In the genomic region with DNA sequence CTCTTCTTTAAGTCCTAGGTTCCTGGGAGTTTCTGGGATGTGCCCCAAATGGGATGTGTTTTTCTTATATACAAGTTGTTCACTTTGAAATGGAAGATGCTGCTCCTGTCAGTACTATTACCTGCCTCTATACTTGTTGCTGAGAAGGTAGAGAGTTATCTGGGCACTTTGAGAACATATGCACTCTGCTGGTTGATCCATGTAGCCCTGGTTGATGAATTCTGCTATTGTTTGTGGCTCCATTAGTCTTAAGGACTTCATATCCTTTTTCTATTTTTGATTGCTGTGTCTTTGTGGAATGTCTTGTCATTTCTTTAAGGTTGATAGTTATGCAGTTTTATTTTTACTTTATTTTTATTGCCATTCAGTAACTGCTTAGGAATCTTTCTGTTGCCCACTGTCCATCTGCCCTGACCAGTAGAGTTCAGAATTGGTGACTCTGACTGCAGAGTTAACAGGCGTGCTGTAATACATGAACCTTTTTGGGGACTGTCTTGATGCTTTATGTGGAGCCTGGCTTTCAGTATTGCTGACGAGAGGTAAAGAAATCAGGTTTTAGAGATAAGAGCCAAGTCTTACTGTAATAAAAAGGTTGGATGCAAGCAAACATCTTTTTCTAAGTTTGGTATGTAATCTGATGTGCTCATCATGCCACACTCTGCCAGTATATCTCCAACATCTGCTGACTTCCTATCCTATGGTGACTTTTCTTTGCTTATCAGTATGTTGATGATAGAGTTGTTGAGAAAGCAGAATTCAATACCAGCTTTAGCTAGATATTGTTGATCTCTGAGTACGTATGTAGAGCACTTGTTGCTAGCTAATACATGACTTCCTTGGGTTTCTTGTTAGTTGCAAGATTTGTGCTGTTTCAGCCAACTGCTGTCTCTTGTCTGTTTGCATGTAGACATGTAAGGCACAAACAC, we compare ENCODE assay signal across 10 cellular contexts. TPM values are rescaled to one million over a fixed set of nuclear protein-coding genes. Genes with fewer than 3 reads are reported as not detected.
DNase-seq lines count a peak whose midpoint lies in the region; ATAC-seq, FAIRE-seq and TF ChIP-seq lines count a peak whose summit lies in the region.
"Had no signal": no experiment of that assay in that cellular context is flagged by ENCODE, and none has a peak within 500 bp of the region (broad histone marks: within the 10 kb centered on the region; RNA-seq: fewer than 3 reads in every experiment).

No MANE protein-coding gene starts in this region.

- H3K4me1 ChIP-seq in Panc1 (ENCODE audit: control insufficient read depth, insufficient read depth, low read length), result peaks cover 20% of the 10 kb centered on the region
- H3K4me1 ChIP-seq in skeletal muscle satellite cell (ENCODE audit: control insufficient read depth, insufficient read depth, low read length), result peaks cover 41% of the 10 kb centered on the region

- H3K27me3 ChIP-seq in Panc1 (ENCODE audit: control insufficient read depth, insufficient read depth, low read length), result no peaks in the 10 kb centered on the region
- no peaks in the 10 kb centered on the region for H3K27me3 ChIP-seq in skeletal muscle satellite cell (ENCODE audit: control insufficient read depth, insufficient read depth, low read length)

- H3K36me3 Mint-ChIP-seq in T-helper 1 cell treated with Interleukin-12 subunit alpha and Interleukin-12 subunit beta and Interleukin-4 antibody, amounts not matched to agents 30 μg/mL and 1 μg/mL, for 36 hours (ENCODE audit: low read depth), result peaks cover 43% of the 10 kb centered on the region

- no TSS peak for BruUV-seq in Panc1 (replicated peaks; lab: Mats Ljungman, UMichigan)

- DNase-seq in T-helper 1 cell (no peak), Panc1 (ENCODE audit: low read depth, low spot score) (no peak), epithelial cell of prostate (ENCODE audit: low read depth, low spot score) (no peak), inferior parietal cortex (ENCODE audit: extremely low spot score) (no peak), urothelium cell line (ENCODE audit: low spot score) (no peak)
- DNase-seq: 8988T, NCI-H1048 had no signal

- intact Hi-C loops in Panc1 (cut with micrococcal nuclease; ENCODE audit: unreplicated experiment), result no loop called here

- CTCF ChIA-PET in Panc1 (lab: Charles Lee), result no interaction called here

- H3K4me2 ChIP-seq in skeletal muscle satellite cell (ENCODE audit: low read length), result peak overlapping the region; percentile 96

- FAIRE-seq in urothelium cell line (lab: Jason Lieb, UNC), result no peak

- ATAC-seq in Panc1 (no peak), HG03108 (IDR thresholded peaks at IDR 0.05; ENCODE audit: unreplicated experiment) (no peak)

- POLR2A ChIA-PET in Panc1 (lab: Charles Lee), result no interaction called here

- H3K9me3 Mint-ChIP-seq in T-helper 1 cell treated with Interleukin-12 subunit alpha and Interleukin-12 subunit beta and Interleukin-4 antibody, amounts not matched to agents 30 μg/mL and 1 μg/mL, for 36 hours, result no peaks in the 10 kb centered on the region

- H3K27ac Mint-ChIP-seq in T-helper 1 cell treated with Interleukin-12 subunit alpha and Interleukin-12 subunit beta and Interleukin-4 antibody, amounts not matched to agents 30 μg/mL and 1 μg/mL, for 36 hours, result peak overlapping the region; percentile 35

- no peaks in the 10 kb centered on the region for H3K27me3 Mint-ChIP-seq in T-helper 1 cell treated with Interleukin-12 subunit alpha and Interleukin-12 subunit beta and Interleukin-4 antibody, amounts not matched to agents 30 μg/mL and 1 μg/mL, for 36 hours (ENCODE audit: low read depth)

- in situ Hi-C loops in Panc1 (cut with HindIII; ENCODE audit: low pct_unique_long_range_greater_than_20kb, low sequenced_read_pairs), result no loop called here

- H3K4me1 Mint-ChIP-seq in T-helper 1 cell treated with Interleukin-12 subunit alpha and Interleukin-12 subunit beta and Interleukin-4 antibody, amounts not matched to agents 30 μg/mL and 1 μg/mL, for 36 hours (ENCODE audit: low read depth), result peaks cover 48% of the 10 kb centered on the region

- peaks cover 8% of the 10 kb centered on the region for H3K36me3 ChIP-seq in Panc1 (ENCODE audit: control insufficient read depth, insufficient read depth, low read length)
- peaks cover 39% of the 10 kb centered on the region for H3K36me3 ChIP-seq in skeletal muscle satellite cell (ENCODE audit: insufficient read depth, low read length)

- H3K9me3 ChIP-seq in Panc1 (ENCODE audit: control insufficient read depth, insufficient read depth, low read depth, low read length) (no peaks in the 10 kb centered on the region), skeletal muscle satellite cell (replicated peaks; ENCODE audit: low read length) (no peaks in the 10 kb centered on the region)

- H3K4me3 ChIP-seq in Panc1 (ENCODE audit: low read depth in 2 of 2, low read length in 2 of 2) (no peak overlapping the region), skeletal muscle satellite cell (ENCODE audit: low read length) (no peak overlapping the region)

- no peak overlapping the region for H3K9ac ChIP-seq in skeletal muscle satellite cell (ENCODE audit: low read depth, low read length)

- peak overlapping the region; percentile 61 for H3K4me3 Mint-ChIP-seq in T-helper 1 cell treated with Interleukin-12 subunit alpha and Interleukin-12 subunit beta and Interleukin-4 antibody, amounts not matched to agents 30 μg/mL and 1 μg/mL, for 36 hours

- no peak for TF ChIP-seq CTCF in Panc1 (IDR thresholded peaks at IDR 0.05)

- H3K27ac ChIP-seq in Panc1 (ENCODE audit: low read length) (peak overlapping the region; percentile 96; the same call in 1 of the 2 replicates), epithelial cell of prostate (peak overlapping the region; percentile 98)

RNA-seq across cellular contexts. Expression of a gene that starts 1.6 kb away (rescaled TPM):
- total RNA-seq in Panc1 (2021; ENCODE audit: unreplicated experiment), result 45.9 TPM
- 58.0 TPM for polyA plus RNA-seq in Panc1 (2012; ENCODE audit: insufficient read length)
- total RNA-seq in skeletal muscle satellite cell (2012; rRNA removed), result 43.0 and 52.2 TPM in 2 replicates

RNA-seq across cellular contexts. Expression of a gene that starts 2.2 kb away (rescaled TPM):
- 155 TPM for total RNA-seq in Panc1 (2021; ENCODE audit: unreplicated experiment)
- polyA plus RNA-seq in Panc1 (2012; ENCODE audit: insufficient read length), result 221 TPM
- 105 and 117 TPM in 2 replicates for total RNA-seq in skeletal muscle satellite cell (2012; rRNA removed)

RNA-seq across cellular contexts. Expression of a gene that starts 8.1 kb away (rescaled TPM):
- total RNA-seq in Panc1 (2021; ENCODE audit: unreplicated experiment), result 53.8 TPM
- 33.0 TPM for polyA plus RNA-seq in Panc1 (2012; ENCODE audit: insufficient read length)
- 29.4 and 45.4 TPM in 2 replicates for total RNA-seq in skeletal muscle satellite cell (2012; rRNA removed)

RNA-seq across cellular contexts. Expression of a gene that starts 18.5 kb away (rescaled TPM):
- 8.9 TPM for total RNA-seq in Panc1 (2021; ENCODE audit: unreplicated experiment)
- 7.1 TPM for polyA plus RNA-seq in Panc1 (2012; ENCODE audit: insufficient read length)
- 11.2 and 12.9 TPM in 2 replicates for total RNA-seq in skeletal muscle satellite cell (2012; rRNA removed)

RNA-seq across cellular contexts. Expression of a gene that starts 21.1 kb away (rescaled TPM):
- total RNA-seq in Panc1 (2021; ENCODE audit: unreplicated experiment), result 42.4 TPM
- 48.6 TPM for polyA plus RNA-seq in Panc1 (2012; ENCODE audit: insufficient read length)
- total RNA-seq in skeletal muscle satellite cell (2012; rRNA removed), result 24.8 and 26.6 TPM in 2 replicates
